In genomic region chr12:67650127-67650495, GRCh38 we compare ENCODE assay signal across 8 cellular contexts. TPM values are rescaled to one million over a fixed set of nuclear protein-coding genes. Genes with fewer than 3 reads are reported as not detected.
A peak's percentile ranks its signal among the peaks of the same experiment; 100 is the strongest.
DNase-seq lines count a peak whose midpoint lies in the region; ATAC-seq and TF ChIP-seq lines count a peak whose summit lies in the region.

No MANE protein-coding gene starts in this region.

- H3K27ac ChIP-seq in HUES64 (ENCODE audit: low read depth, low read length), result 0 out of 2 replicates have a peak overlapping the region, but pooled peaks have one; percentile 89
- H3K27ac ChIP-seq in heart right ventricle, result peak overlapping the region; percentile 95 to 99 (median 98)
- H3K27ac ChIP-seq in rectal smooth muscle tissue (ENCODE audit: low read depth, low read length), result peak overlapping the region; percentile 95

- intact Hi-C loops in heart right ventricle (cut with DNase I), result loop anchor here in 7 of 10 donors (1.0 to 10.0 kb wide), 12 partner anchors 47 to 293 kb away; no protein-coding TSS in a partner anchor

- peak overlapping the region; percentile 93 for H3K9ac ChIP-seq in HUES64 (ENCODE audit: low read depth, low read length)
- H3K9ac ChIP-seq in rectal smooth muscle tissue (ENCODE audit: low read length), result peak overlapping the region; percentile 75

- no peaks in the 10 kb centered on the region for H3K36me3 ChIP-seq in BJ (ENCODE audit: control insufficient read depth, insufficient read depth, low read length)
- peaks cover 21% of the 10 kb centered on the region for H3K36me3 ChIP-seq in HUES64 (ENCODE audit: insufficient read depth, low read length)
- H3K36me3 ChIP-seq in heart right ventricle, result peaks cover 0 to 22% (median 0%) of the 10 kb centered on the region in 9 donors
- no peaks in the 10 kb centered on the region for H3K36me3 ChIP-seq in rectal smooth muscle tissue (ENCODE audit: control insufficient read depth, insufficient read depth, low read length)

- H3K4me3 ChIP-seq in BJ (ENCODE audit: low read depth, low read length) (peak overlapping the region; percentile 84), HUES64 (ENCODE audit: low read length) (peak overlapping the region; percentile 93), heart right ventricle (peak overlapping the region; percentile 39 to 99 (median 91)), rectal smooth muscle tissue (ENCODE audit: low read length) (peak overlapping the region; percentile 86)

- POLR2A ChIA-PET in BJ (lab: Charles Lee), result no interaction called here

- no peak for DNase-seq in BJ (ENCODE audit: low read depth)
- DNase-seq in activated naive CD4-positive, alpha-beta T cell treated with anti-CD3 and anti-CD28 coated beads, Interleukin-2, amount 50 U/mL, for 16 hours, result peak; percentile 14
- DNase-seq in heart right ventricle, result peak; percentile 51 to 59
- DNase-seq in GM19238 (ENCODE audit: insufficient read length, low spot score), result no peak
- no peak for DNase-seq in MV-4-11 (lab: John Stamatoyannopoulos, UW)
- DNase-seq in foreskin melanocyte, result no peak

- peaks cover 14% of the 10 kb centered on the region for H3K4me1 ChIP-seq in HUES64 (ENCODE audit: insufficient read depth, low read length)
- H3K4me1 ChIP-seq in heart right ventricle, result peaks cover 2 to 57% (median 51%) of the 10 kb centered on the region in 9 donors
- peaks cover 18% of the 10 kb centered on the region for H3K4me1 ChIP-seq in rectal smooth muscle tissue (ENCODE audit: control insufficient read depth, insufficient read depth, low read length)

- no peaks in the 10 kb centered on the region for H3K9me3 ChIP-seq in HUES64 (ENCODE audit: insufficient read depth, low read depth, low read length)
- H3K9me3 ChIP-seq in heart right ventricle, result no peaks in the 10 kb centered on the region

- TF ChIP-seq CTCF in BJ (IDR thresholded peaks at IDR 0.05; ENCODE audit: insufficient read depth, low read depth, low read length) (no peak), heart right ventricle (IDR thresholded peaks at IDR 0.05) (no peak)

- peak; percentile 10 to 80 (median 53) for ATAC-seq in heart right ventricle

- 3% methylated on average over 11 of the region's 13 CpGs for WGBS in HUES64
- WGBS in heart right ventricle, 2 donors, result 0 to 1% methylated on average over 13 of the region's 13 CpGs

- H3K27me3 ChIP-seq in BJ (ENCODE audit: control insufficient read depth, insufficient read depth, low read length) (no peaks in the 10 kb centered on the region), HUES64 (ENCODE audit: insufficient read depth, low read length) (peaks cover 4% of the 10 kb centered on the region; the same call in 1 of the 2 replicates), heart right ventricle (no peaks in the 10 kb centered on the region), rectal smooth muscle tissue (ENCODE audit: control insufficient read depth, insufficient read depth, low read length) (no peaks in the 10 kb centered on the region)

- CTCF ChIA-PET in BJ (lab: Yijun Ruan, JAX), result interaction anchor here (1.1 to 1.5 kb wide), 3 partner anchors 9 to 297 kb away, joined by 3 to 4 read pairs (median 4); no protein-coding TSS in a partner anchor

RNA-seq across cellular contexts. Expression of gene DYRK2, which starts 1.6 kb away (rescaled TPM):
- polyA plus RNA-seq in BJ (2011; rRNA removed), result 33.0 and 38.4 TPM in 2 replicates
- 59.9 and 69.2 TPM in 2 replicates for polyA minus RNA-seq in BJ (2011; rRNA and poly(A)+ RNA removed)
- polyA plus RNA-seq in HUES64 (2013, experiment 1 of 2), result 21.2 TPM
- polyA plus RNA-seq in HUES64 (2013, experiment 2 of 2), result 24.3 TPM
- 10 to 100 TPM; 30.0 to 55.8 (median 44.2) TPM for total RNA-seq in heart right ventricle
- polyA plus RNA-seq in heart right ventricle, result 10 to 100 TPM in 1 of 2 donors, 1 to 10 TPM in 1; 6.4 to 10.1 TPM

Comparison
In these comparisons a context has a peak if more than half of its experiments do, and no peak if none do; other contexts are left out.
1. DNase-seq: peak in activated naive CD4-positive, alpha-beta T cell treated with anti-CD3 and anti-CD28 coated beads, Interleukin-2, amount 50 U/mL, for 16 hours (single experiment) and heart right ventricle (2 of 2); none in BJ (single experiment), GM19238 (single experiment), MV-4-11 (single experiment) and foreskin melanocyte (single experiment).
2. Peak in every context shown above with its lines, with median percentiles within 50 percentile points of each other: H3K4me3 ChIP-seq and H3K27ac ChIP-seq.